In genomic region chr17:67474081-67474661, GRCh38 we compare ENCODE assay signal across 10 cellular contexts.
A peak's percentile ranks its signal among the peaks of the same experiment; 100 is the strongest.
DNase-seq lines count a peak whose midpoint lies in the region; ATAC-seq and TF ChIP-seq lines count a peak whose summit lies in the region.
"Had no signal": no experiment of that assay in that cellular context is flagged by ENCODE, and none has a peak within 500 bp of the region (broad histone marks: within the 10 kb centered on the region; RNA-seq: fewer than 3 reads in every experiment).

No MANE protein-coding gene starts in this region.

- CTCF ChIA-PET in CD8-positive, alpha-beta memory T cell (lab: Charles Lee), result interaction anchor here (1.1 to 15.2 kb wide), 13 partner anchors 8 to 97 kb away, joined by 3 to 269 read pairs (median 14); partner anchors contain the start of gene PITPNC1

- H3K27ac ChIP-seq in CD8-positive, alpha-beta memory T cell (ENCODE audit: low read depth, low read length), result no peak overlapping the region
- peak overlapping the region in 3 of 4 donors; percentile 55 to 63 (median 57) for H3K27ac ChIP-seq in esophagus squamous epithelium

- no peaks in the 10 kb centered on the region for H3K9me3 ChIP-seq in CD8-positive, alpha-beta memory T cell (ENCODE audit: low read length)
- H3K9me3 ChIP-seq in esophagus squamous epithelium, result no peaks in the 10 kb centered on the region

- H3K27me3 Mint-ChIP-seq in CD8-positive, alpha-beta memory T cell, result no peaks in the 10 kb centered on the region

- no peaks in the 10 kb centered on the region for H3K9me3 Mint-ChIP-seq in CD8-positive, alpha-beta memory T cell

- POLR2A ChIA-PET in CD8-positive, alpha-beta memory T cell (lab: Charles Lee), result interaction anchor here (0.6 to 5.1 kb wide), 7 partner anchors 12 to 96 kb away, joined by 3 to 38 read pairs (median 4); no protein-coding TSS in a partner anchor

- no peak for DNase-seq in CD8-positive, alpha-beta memory T cell
- DNase-seq in RPMI7951 (ENCODE audit: low read depth) (peak; percentile 86), esophagus squamous epithelium (lab: John Stamatoyannopoulos, UW) (no peak), pons (ENCODE audit: low spot score) (peak; percentile 21), NK-92 (lab: John Stamatoyannopoulos, UW; ENCODE audit: unreplicated experiment) (no peak), NCI-H774 (lab: John Stamatoyannopoulos, UW) (no peak)
- DNase-seq: MM.1S, SW 1271 had no signal

- WGBS in esophagus squamous epithelium, 2 donors, result 54 to 55% methylated on average over 12 of the region's 12 CpGs

- H3K36me3 Mint-ChIP-seq in CD8-positive, alpha-beta memory T cell, result peaks cover 3 to 4% (median 3%) of the 10 kb centered on the region in 3 donors

- no peaks in the 10 kb centered on the region for H3K36me3 ChIP-seq in CD8-positive, alpha-beta memory T cell (ENCODE audit: insufficient read depth, low read length)
- no peaks in the 10 kb centered on the region for H3K36me3 ChIP-seq in esophagus squamous epithelium

- H3K4me1 ChIP-seq in CD8-positive, alpha-beta memory T cell (ENCODE audit: insufficient read depth, low read length), result peaks cover 73% of the 10 kb centered on the region
- peaks cover 0 to 56% (median 18%) of the 10 kb centered on the region in 3 donors for H3K4me1 ChIP-seq in esophagus squamous epithelium

- TF ChIP-seq CTCF in esophagus squamous epithelium (IDR thresholded peaks at IDR 0.05), result no peak

- H3K4me1 Mint-ChIP-seq in CD8-positive, alpha-beta memory T cell, result peaks cover 68 to 82% (median 73%) of the 10 kb centered on the region in 3 donors

- H3K27me3 ChIP-seq in CD8-positive, alpha-beta memory T cell (ENCODE audit: insufficient read depth, low read length, poor library complexity, severe bottlenecking), result no peaks in the 10 kb centered on the region
- no peaks in the 10 kb centered on the region for H3K27me3 ChIP-seq in esophagus squamous epithelium

- H3K27ac Mint-ChIP-seq in CD8-positive, alpha-beta memory T cell, result peak overlapping the region; percentile 91 to 99 (median 94)

- H3K4me3 ChIP-seq in CD8-positive, alpha-beta memory T cell (ENCODE audit: low read length), result peak overlapping the region; percentile 53
- no peak overlapping the region for H3K4me3 ChIP-seq in esophagus squamous epithelium

- ATAC-seq in HG03457 (IDR thresholded peaks at IDR 0.05; ENCODE audit: unreplicated experiment) (no peak), HG03097 (IDR thresholded peaks at IDR 0.05; ENCODE audit: low FRiP score, unreplicated experiment) (no peak)

- TF ChIP-seq POLR2A in esophagus squamous epithelium (IDR thresholded peaks at IDR 0.05), result no peak

- peak overlapping the region; percentile 4 to 87 (median 78) for H3K4me3 Mint-ChIP-seq in CD8-positive, alpha-beta memory T cell

- intact Hi-C loops in esophagus squamous epithelium (cut with DNase I), result loop anchor here (2.0 kb wide), 1 partner anchor 95 kb away; no protein-coding TSS in a partner anchor

Comparison
In these comparisons a context has a peak if more than half of its experiments do, and no peak if none do; other contexts are left out.
1. DNase-seq: peak in RPMI7951 (single experiment) and pons (single experiment); none in CD8-positive, alpha-beta memory T cell (0 of 5), esophagus squamous epithelium (single experiment), NK-92 (single experiment) and NCI-H774 (single experiment).